1 cellular context compared by ENCODE assay signal in genomic region chr11:69899957-69900821, GRCh38.
A peak's percentile ranks its signal among the peaks of the same experiment; 100 is the strongest.
TF ChIP-seq lines count a peak whose summit lies in the region.

No MANE protein-coding gene starts in this region.

TF ChIP-seq in liver, 16 proteins besides CTCF, POLR2A, EP300 and RAD21 (continued from another document):
- TF ChIP-seq REST (IDR thresholded peaks at IDR 0.05) = peak; percentile 57
TF ChIP-seq in liver: peak in this region for 12.
